In genomic region chr10:64617071-64617470, GRCh38 we compare ENCODE assay signal across 19 cellular contexts.
A peak's percentile ranks its signal among the peaks of the same experiment; 100 is the strongest.
DNase-seq lines count a peak whose midpoint lies in the region; ATAC-seq, FAIRE-seq and TF ChIP-seq lines count a peak whose summit lies in the region.
"Had no signal": no experiment of that assay in that cellular context is flagged by ENCODE, and none has a peak within 500 bp of the region (broad histone marks: within the 10 kb centered on the region; RNA-seq: fewer than 3 reads in every experiment).

No MANE protein-coding gene starts in this region.

- no peaks in the 10 kb centered on the region for H3K27me3 Mint-ChIP-seq in Calu3 (ENCODE audit: unreplicated experiment)
- H3K27me3 Mint-ChIP-seq in osteocyte (ENCODE audit: unreplicated experiment), result peaks cover 4% of the 10 kb centered on the region
- H3K27me3 Mint-ChIP-seq: CD4-positive, alpha-beta memory T cell; IgD-negative memory B cell had no signal

- TF ChIP-seq CTCF in Calu3 (IDR thresholded peaks at IDR 0.05; ENCODE audit: unreplicated experiment) (no peak), osteocyte (IDR thresholded peaks at IDR 0.05) (no peak)

- intact Hi-C loops in Calu3 (cut with micrococcal nuclease; ENCODE audit: unreplicated experiment), result no loop called here

- no TSS peak for BruUV-seq in Calu3 (replicated peaks; lab: Mats Ljungman, UMichigan)

- no peak for FAIRE-seq in urothelium cell line (lab: Jason Lieb, UNC)
- FAIRE-seq: A549, GM12891, HepG2 had no signal

- no peak overlapping the region for H3K4me3 Mint-ChIP-seq in Calu3 (ENCODE audit: low read depth, unreplicated experiment)
- H3K4me3 Mint-ChIP-seq in osteocyte (ENCODE audit: unreplicated experiment), result no peak overlapping the region
- H3K4me3 Mint-ChIP-seq: CD4-positive, alpha-beta memory T cell; IgD-negative memory B cell had no signal

- DNase-seq in Calu3 (no peak), OCI-M1 (lab: John Stamatoyannopoulos, UW) (peak; percentile 63), kidney tubule cell (ENCODE audit: low spot score) (peak; percentile 4), urothelium cell line (ENCODE audit: low spot score) (peak; percentile 29), GDM1 (lab: John Stamatoyannopoulos, UW) (no peak), osteocyte (ENCODE audit: extremely low spot score, unreplicated experiment) (no peak)
- DNase-seq: AML-193; CD4-positive, alpha-beta memory T cell; DMS 273 treated with DMSO at 0.1 percent for 48 hours; DMS53; DND-41; EL; GM23248; KG1 had no signal

- peaks cover 46% of the 10 kb centered on the region for H3K4me1 Mint-ChIP-seq in Calu3 (ENCODE audit: low read depth, unreplicated experiment)
- H3K4me1 Mint-ChIP-seq in osteocyte (ENCODE audit: unreplicated experiment), result no peaks in the 10 kb centered on the region
- H3K4me1 Mint-ChIP-seq: CD4-positive, alpha-beta memory T cell; IgD-negative memory B cell had no signal

- no peak for ATAC-seq in HG03280 (IDR thresholded peaks at IDR 0.05; ENCODE audit: unreplicated experiment)
- ATAC-seq: A549, HepG2 had no signal

- H3K36me3 Mint-ChIP-seq in Calu3 (ENCODE audit: insufficient read depth, unreplicated experiment) (peaks cover 6% of the 10 kb centered on the region), osteocyte (ENCODE audit: unreplicated experiment) (no peaks in the 10 kb centered on the region)
- H3K36me3 Mint-ChIP-seq: CD4-positive, alpha-beta memory T cell had no signal

- H3K27ac Mint-ChIP-seq in Calu3 (ENCODE audit: unreplicated experiment) (peak overlapping the region; percentile 34), osteocyte (ENCODE audit: unreplicated experiment) (no peak overlapping the region)
- H3K27ac Mint-ChIP-seq: CD4-positive, alpha-beta memory T cell; IgD-negative memory B cell had no signal

- H3K9me3 Mint-ChIP-seq in Calu3 (ENCODE audit: low read depth, unreplicated experiment) (no peaks in the 10 kb centered on the region), osteocyte (ENCODE audit: unreplicated experiment) (no peaks in the 10 kb centered on the region)

- CTCF ChIA-PET in Calu3 (lab: Charles Lee), result interaction anchor here (1.5 kb wide), 1 partner anchor 10 kb away, joined by 4 read pairs; no protein-coding TSS in a partner anchor

Comparison
In these comparisons a context has a peak if more than half of its experiments do, and no peak if none do; other contexts are left out.
1. DNase-seq: peak in OCI-M1 (single experiment), kidney tubule cell (single experiment) and urothelium cell line (single experiment); none in Calu3 (single experiment), GDM1 (single experiment) and osteocyte (single experiment).